6 cellular contexts compared by ENCODE assay signal in the genomic region with DNA sequence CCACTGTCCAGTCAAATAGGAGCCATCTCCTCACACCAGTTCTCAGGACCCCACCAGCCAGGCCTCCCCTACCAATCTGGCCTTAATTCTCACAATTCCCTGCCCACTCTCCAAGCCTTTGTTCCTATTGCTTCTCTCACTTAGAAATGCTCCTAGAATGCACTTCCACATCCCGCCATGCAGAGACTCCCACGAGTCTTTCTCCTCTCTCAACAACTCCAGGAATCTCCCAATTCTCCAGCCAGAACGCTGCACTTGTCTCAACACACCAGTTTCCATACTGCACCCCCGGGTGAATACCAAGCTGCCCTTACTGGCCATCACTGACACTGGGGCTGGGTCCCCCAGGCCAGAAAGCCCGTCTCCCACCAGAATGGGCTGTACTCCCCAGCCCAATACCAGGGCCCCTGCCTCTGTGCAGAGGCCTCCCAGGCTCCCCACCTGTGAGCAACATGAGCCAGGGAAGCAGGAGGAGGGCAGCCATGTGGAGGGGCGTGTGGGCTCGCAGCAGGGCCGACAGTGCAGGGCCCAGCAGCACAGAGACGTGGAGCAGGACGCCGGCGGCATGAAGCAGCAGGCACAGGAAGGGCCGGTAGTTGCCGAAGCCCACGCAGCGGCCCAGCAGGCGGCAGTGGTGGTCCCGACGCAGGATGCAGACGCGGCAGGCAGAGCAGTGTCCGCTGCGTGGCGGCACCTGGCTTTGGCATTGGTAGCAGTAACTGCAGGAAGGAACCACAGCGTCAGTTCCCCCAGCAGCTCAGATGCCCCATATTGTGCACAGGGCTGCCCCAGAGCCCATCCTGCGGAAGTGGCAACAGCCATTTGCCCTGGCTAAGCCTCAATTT. TPM values are rescaled to one million over a fixed set of nuclear protein-coding genes. Genes with fewer than 3 reads are reported as not detected.
DNase-seq lines count a peak whose midpoint lies in the region; ATAC-seq, FAIRE-seq and TF ChIP-seq lines count a peak whose summit lies in the region.

No MANE protein-coding gene starts in this region.

- peaks cover 31% of the 10 kb centered on the region for H3K36me3 Mint-ChIP-seq in stimulated activated memory B cell treated with anti-CD40 and anti-IgM and Interleukin-4, amounts not matched to agents 10 μg/mL and 1 μg/mL and 100 μg/mL, for 72 hours

- H3K27ac ChIP-seq in cardiac muscle cell: no peak overlapping the region

- peak; percentile 89 for FAIRE-seq in GM19239 (lab: Jason Lieb, UNC)

- peak; percentile 70 for TF ChIP-seq CTCF in cardiac muscle cell (IDR thresholded peaks at IDR 0.05; ENCODE audit: low read depth, low read length)

- peak overlapping the region; percentile 80 for H3K27ac Mint-ChIP-seq in stimulated activated memory B cell treated with anti-CD40 and anti-IgM and Interleukin-4, amounts not matched to agents 10 μg/mL and 1 μg/mL and 100 μg/mL, for 72 hours

- peaks cover 35% of the 10 kb centered on the region for H3K4me1 Mint-ChIP-seq in stimulated activated memory B cell treated with anti-CD40 and anti-IgM and Interleukin-4, amounts not matched to agents 10 μg/mL and 1 μg/mL and 100 μg/mL, for 72 hours

- no peaks in the 10 kb centered on the region for H3K9me3 Mint-ChIP-seq in stimulated activated memory B cell treated with anti-CD40 and anti-IgM and Interleukin-4, amounts not matched to agents 10 μg/mL and 1 μg/mL and 100 μg/mL, for 72 hours

- no peaks in the 10 kb centered on the region for H3K27me3 ChIP-seq in cardiac muscle cell

- H3K4me1 ChIP-seq in cardiac muscle cell (ENCODE audit: low read depth): peaks cover 3% of the 10 kb centered on the region

- peak overlapping the region; percentile 55 for H3K4me3 Mint-ChIP-seq in stimulated activated memory B cell treated with anti-CD40 and anti-IgM and Interleukin-4, amounts not matched to agents 10 μg/mL and 1 μg/mL and 100 μg/mL, for 72 hours

- H3K36me3 ChIP-seq in cardiac muscle cell: no peaks in the 10 kb centered on the region

- ATAC-seq in stimulated activated memory B cell treated with anti-CD40 and anti-IgM and Interleukin-4, amounts not matched to agents 10 μg/mL and 1 μg/mL and 100 μg/mL, for 72 hours: peak; percentile 75
- ATAC-seq in HG02885 (IDR thresholded peaks at IDR 0.05; ENCODE audit: poor library complexity, unreplicated experiment): no peak

- H3K4me3 ChIP-seq in cardiac muscle cell: no peak overlapping the region

- no peaks in the 10 kb centered on the region for H3K9me3 ChIP-seq in cardiac muscle cell (ENCODE audit: low read depth)

- DNase-seq in GM19239 (ENCODE audit: insufficient read length, low spot score) (peak; percentile 66), cardiac muscle cell (ENCODE audit: low read depth in 1 of 2, low spot score in 1 of 2) (peak in 1 of 2 donors; percentile 68), H4 (ENCODE audit: low spot score) (no peak)
- peak; percentile 20 to 39 for DNase-seq in activated CD8-positive, alpha-beta memory T cell treated with anti-CD3 and anti-CD28 coated beads for 4 hours (ENCODE audit: low read depth in 2 of 2)

- no peaks in the 10 kb centered on the region for H3K27me3 Mint-ChIP-seq in stimulated activated memory B cell treated with anti-CD40 and anti-IgM and Interleukin-4, amounts not matched to agents 10 μg/mL and 1 μg/mL and 100 μg/mL, for 72 hours

RNA-seq across cellular contexts. Expression of a gene that starts 2.4 kb away (rescaled TPM):
- 14.7 and 21.6 TPM in 2 replicates for total RNA-seq in cardiac muscle cell
- polyA plus RNA-seq in cardiac muscle cell: 15.2 and 16.9 TPM in 2 replicates
- 7.0 and 19.3 TPM in 2 replicates for total RNA-seq in H4 (2014; rRNA removed; shearing (Covaris generic))

RNA-seq across cellular contexts. Expression of a gene that starts 3.2 kb away (rescaled TPM):
- 74.2 and 189 TPM in 2 replicates for total RNA-seq in cardiac muscle cell
- polyA plus RNA-seq in cardiac muscle cell: 111 and 322 TPM in 2 replicates
- not detected in 2 replicates for total RNA-seq in H4 (2014; rRNA removed; shearing (Covaris generic))

RNA-seq across cellular contexts. Expression of a gene that starts 24.9 kb away (rescaled TPM):
- 15.2 and 45.6 TPM in 2 replicates for total RNA-seq in cardiac muscle cell
- 16.8 and 51.0 TPM in 2 replicates for polyA plus RNA-seq in cardiac muscle cell
- 9.1 and 11.3 TPM in 2 replicates for total RNA-seq in H4 (2014; rRNA removed; shearing (Covaris generic))

RNA-seq across cellular contexts. Expression of a gene that starts 33.0 kb away (rescaled TPM):
- 100 and 106 TPM in 2 replicates for total RNA-seq in cardiac muscle cell
- 59.7 and 62.7 TPM in 2 replicates for polyA plus RNA-seq in cardiac muscle cell
- total RNA-seq in H4 (2014; rRNA removed; shearing (Covaris generic)): 12.3 and 14.9 TPM in 2 replicates

RNA-seq across cellular contexts. Expression of a gene that starts 49.4 kb away (rescaled TPM):
- total RNA-seq in cardiac muscle cell: 2.7 and 3.9 TPM in 2 replicates
- 1.2 and 4.8 TPM in 2 replicates for polyA plus RNA-seq in cardiac muscle cell
- 0.04 and 0.56 TPM in 2 replicates for total RNA-seq in H4 (2014; rRNA removed; shearing (Covaris generic))

Comparison
In these comparisons a context has a peak if more than half of its experiments do, and no peak if none do; other contexts are left out.
1. RNA of a gene that starts 3.2 kb away (total RNA-seq): 74.2 to 189 TPM in cardiac muscle cell; not detected in H4; every median in the first group is over 10 times any median in the second.